In genomic region chr19:7393459-7393858, GRCh38 we compare ENCODE assay signal across 15 cellular contexts. TPM values are rescaled to one million over a fixed set of nuclear protein-coding genes. Genes with fewer than 3 reads are reported as not detected.
DNase-seq lines count a peak whose midpoint lies in the region; ATAC-seq and TF ChIP-seq lines count a peak whose summit lies in the region.
"Had no signal": no experiment of that assay in that cellular context is flagged by ENCODE, and none has a peak within 500 bp of the region (broad histone marks: within the 10 kb centered on the region; RNA-seq: fewer than 3 reads in every experiment).

No MANE protein-coding gene starts in this region.

- DNase-seq in activated naive CD4-positive, alpha-beta T cell treated with anti-CD3 and anti-CD28 coated beads for 36 hours: no peak
- DNase-seq in activated naive CD4-positive, alpha-beta T cell treated with Interleukin-2 at 50 U/mL for 16 hours: no peak
- DNase-seq in T-cell: no peak
- DNase-seq in endothelial cell (ENCODE audit: low spot score): no peak
- DNase-seq in stimulated activated effector memory CD8-positive, alpha-beta T cell treated with anti-CD3 and anti-CD28 coated beads, Interleukin-12 subunit alpha, Interleukin-12 subunit beta, amount 100 ng/mL, for 72 hours (ENCODE audit: low spot score in 2 of 2): no peak
- no peak for DNase-seq in mesendoderm
- no peak for DNase-seq in DMS153 (lab: John Stamatoyannopoulos, UW)
- DNase-seq: amygdala, cortex of kidney, mammary epithelial cell, NCI-H146, NCI-H446 treated with DMSO at 0.1 percent for 48 hours had no signal

- H3K36me3 ChIP-seq in mesendoderm (ENCODE audit: control insufficient read depth, insufficient read depth, low read length): no peaks in the 10 kb centered on the region

- H3K4me3 ChIP-seq in mesendoderm (ENCODE audit: low read length): no peak overlapping the region

- no peak for TF ChIP-seq CTCF in endothelial cell (IDR thresholded peaks at IDR 0.05; ENCODE audit: unreplicated experiment)

- POLR2A ChIA-PET in T-cell (lab: Charles Lee): interaction anchor here in 1 of 2 donors (1.1 kb wide), 1 partner anchor 39 kb away, joined by 8 read pairs; no protein-coding TSS in a partner anchor

- CTCF ChIA-PET in activated naive CD4-positive, alpha-beta T cell treated with anti-CD3 and anti-CD28 coated beads for 36 hours (lab: Charles Lee): interaction anchor here (0.7 to 0.9 kb wide), 2 partner anchors 13 to 27 kb away, joined by 3 to 5 read pairs; no protein-coding TSS in a partner anchor
- CTCF ChIA-PET in T-cell (lab: Charles Lee): no interaction called here

- no peak overlapping the region for H3K23ac ChIP-seq in mesendoderm (ENCODE audit: low read length)

- no peaks in the 10 kb centered on the region for H3K9me3 Mint-ChIP-seq in activated naive CD4-positive, alpha-beta T cell treated with anti-CD3 and anti-CD28 coated beads for 36 hours
- H3K9me3 Mint-ChIP-seq in T-cell: no peaks in the 10 kb centered on the region
- H3K9me3 Mint-ChIP-seq in endothelial cell (ENCODE audit: unreplicated experiment): no peaks in the 10 kb centered on the region
- H3K9me3 Mint-ChIP-seq in stimulated activated effector memory CD8-positive, alpha-beta T cell treated with anti-CD3 and anti-CD28 coated beads, Interleukin-12 subunit alpha, Interleukin-12 subunit beta, amount 100 ng/mL, for 72 hours: no peaks in the 10 kb centered on the region

- H3K4me1 Mint-ChIP-seq in activated naive CD4-positive, alpha-beta T cell treated with anti-CD3 and anti-CD28 coated beads for 36 hours (ENCODE audit: low read depth): peaks cover 24% of the 10 kb centered on the region
- H3K4me1 Mint-ChIP-seq in T-cell: peaks cover 25 to 48% (median 47%) of the 10 kb centered on the region in 3 donors
- peaks cover 15% of the 10 kb centered on the region for H3K4me1 Mint-ChIP-seq in endothelial cell (ENCODE audit: unreplicated experiment)
- H3K4me1 Mint-ChIP-seq in stimulated activated effector memory CD8-positive, alpha-beta T cell treated with anti-CD3 and anti-CD28 coated beads, Interleukin-12 subunit alpha, Interleukin-12 subunit beta, amount 100 ng/mL, for 72 hours: peaks cover 30% of the 10 kb centered on the region

- no peak overlapping the region for H3K4me2 ChIP-seq in mesendoderm (ENCODE audit: low read length)

- H3K27me3 ChIP-seq in mesendoderm (ENCODE audit: insufficient read depth, low read length, poor library complexity): no peaks in the 10 kb centered on the region

- no peak overlapping the region for H3K4ac ChIP-seq in mesendoderm (ENCODE audit: low read depth, low read length)

- no peak overlapping the region for H3K27ac ChIP-seq in mesendoderm (ENCODE audit: low read depth, low read length)
- H3K27ac ChIP-seq: PC-9 had no signal

- no peak overlapping the region for H2AK5ac ChIP-seq in mesendoderm (ENCODE audit: low read length)

- H3K4me3 Mint-ChIP-seq in activated naive CD4-positive, alpha-beta T cell treated with anti-CD3 and anti-CD28 coated beads for 36 hours: peak overlapping the region; percentile 90
- H3K4me3 Mint-ChIP-seq in T-cell (peak overlapping the region; percentile 57 to 80 (median 78)), endothelial cell (ENCODE audit: unreplicated experiment) (peak overlapping the region; percentile 78)
- peak overlapping the region; percentile 84 for H3K4me3 Mint-ChIP-seq in stimulated activated effector memory CD8-positive, alpha-beta T cell treated with anti-CD3 and anti-CD28 coated beads, Interleukin-12 subunit alpha, Interleukin-12 subunit beta, amount 100 ng/mL, for 72 hours

- intact Hi-C loops in activated naive CD4-positive, alpha-beta T cell treated with anti-CD3 and anti-CD28 coated beads for 36 hours (cut with micrococcal nuclease): no loop called here

- H3K4me1 ChIP-seq in mesendoderm (ENCODE audit: control insufficient read depth, low read depth, low read length): peaks cover 2% of the 10 kb centered on the region

- no peak overlapping the region for H3K9ac ChIP-seq in mesendoderm (ENCODE audit: low read length)

- no CpG with 5 or more reads among the region's 2 CpGs for WGBS in mesendoderm (ENCODE audit: extremely low coverage, insufficient coverage, low lambda C conversion rate)

- peak in 1 of 4 experiments; percentile 16 for ATAC-seq in T-cell (replicated peaks in 1 of 4)
- no peak for ATAC-seq in stimulated activated effector memory CD8-positive, alpha-beta T cell treated with anti-CD3 and anti-CD28 coated beads, Interleukin-12 subunit alpha, Interleukin-12 subunit beta, amount 100 ng/mL, for 72 hours
- no peak for ATAC-seq in GM21723 (IDR thresholded peaks at IDR 0.05; ENCODE audit: unreplicated experiment)
- ATAC-seq: K562 had no signal

- peaks cover 3% of the 10 kb centered on the region for H3K36me3 Mint-ChIP-seq in activated naive CD4-positive, alpha-beta T cell treated with anti-CD3 and anti-CD28 coated beads for 36 hours (ENCODE audit: low read depth)
- H3K36me3 Mint-ChIP-seq in T-cell (peaks cover 12% of the 10 kb centered on the region), endothelial cell (ENCODE audit: low read depth, unreplicated experiment) (no peaks in the 10 kb centered on the region)
- H3K36me3 Mint-ChIP-seq in stimulated activated effector memory CD8-positive, alpha-beta T cell treated with anti-CD3 and anti-CD28 coated beads, Interleukin-12 subunit alpha, Interleukin-12 subunit beta, amount 100 ng/mL, for 72 hours: peaks cover 45% of the 10 kb centered on the region

- H3K79me1 ChIP-seq in mesendoderm (ENCODE audit: low read length): peaks cover 6% of the 10 kb centered on the region

- no peak overlapping the region for H4K8ac ChIP-seq in mesendoderm (ENCODE audit: low read depth, low read length)

- no peak overlapping the region for H2BK15ac ChIP-seq in mesendoderm (replicated peaks; ENCODE audit: low read depth)

- H3K56ac ChIP-seq in mesendoderm (ENCODE audit: low read length): no peak overlapping the region

- H2BK5ac ChIP-seq in mesendoderm (ENCODE audit: low read length): no peak overlapping the region

- no peak overlapping the region for H4K5ac ChIP-seq in mesendoderm (ENCODE audit: low read length)

- H3K27ac Mint-ChIP-seq in activated naive CD4-positive, alpha-beta T cell treated with anti-CD3 and anti-CD28 coated beads for 36 hours: peak overlapping the region; percentile 14
- peak overlapping the region; percentile 37 to 70 for H3K27ac Mint-ChIP-seq in T-cell
- H3K27ac Mint-ChIP-seq in endothelial cell (ENCODE audit: unreplicated experiment): no peak overlapping the region
- H3K27ac Mint-ChIP-seq in stimulated activated effector memory CD8-positive, alpha-beta T cell treated with anti-CD3 and anti-CD28 coated beads, Interleukin-12 subunit alpha, Interleukin-12 subunit beta, amount 100 ng/mL, for 72 hours: peak overlapping the region; percentile 77

- no peaks in the 10 kb centered on the region for H3K27me3 Mint-ChIP-seq in activated naive CD4-positive, alpha-beta T cell treated with anti-CD3 and anti-CD28 coated beads for 36 hours (ENCODE audit: low read depth)
- H3K27me3 Mint-ChIP-seq in T-cell: no peaks in the 10 kb centered on the region
- H3K27me3 Mint-ChIP-seq in endothelial cell (ENCODE audit: unreplicated experiment): peaks cover 1% of the 10 kb centered on the region

- H3K79me2 ChIP-seq in mesendoderm (ENCODE audit: control insufficient read depth, insufficient read depth, low read length): peaks cover 19% of the 10 kb centered on the region

- H3K18ac ChIP-seq in mesendoderm (ENCODE audit: low read length): no peak overlapping the region

- no peak overlapping the region for H2BK120ac ChIP-seq in mesendoderm (ENCODE audit: low read depth, low read length)

RNA-seq across cellular contexts. Expression of gene ARHGEF18, which starts 44.7 kb away (rescaled TPM):
- 10 to 100 TPM; 24.6 to 28.7 TPM for total RNA-seq in activated naive CD4-positive, alpha-beta T cell treated with anti-CD3 and anti-CD28 coated beads for 36 hours
- 100 to 1,000 TPM; 111 to 145 (median 126) TPM for total RNA-seq in T-cell
- total RNA-seq in endothelial cell (ENCODE audit: unreplicated experiment): 30.5 TPM
- polyA plus RNA-seq in mesendoderm (2013, experiment 1 of 2): 13.9 TPM
- polyA plus RNA-seq in mesendoderm (2013, experiment 2 of 2): 16.4 TPM
